ENCODE assay signal across 17 cellular contexts in the genomic region with DNA sequence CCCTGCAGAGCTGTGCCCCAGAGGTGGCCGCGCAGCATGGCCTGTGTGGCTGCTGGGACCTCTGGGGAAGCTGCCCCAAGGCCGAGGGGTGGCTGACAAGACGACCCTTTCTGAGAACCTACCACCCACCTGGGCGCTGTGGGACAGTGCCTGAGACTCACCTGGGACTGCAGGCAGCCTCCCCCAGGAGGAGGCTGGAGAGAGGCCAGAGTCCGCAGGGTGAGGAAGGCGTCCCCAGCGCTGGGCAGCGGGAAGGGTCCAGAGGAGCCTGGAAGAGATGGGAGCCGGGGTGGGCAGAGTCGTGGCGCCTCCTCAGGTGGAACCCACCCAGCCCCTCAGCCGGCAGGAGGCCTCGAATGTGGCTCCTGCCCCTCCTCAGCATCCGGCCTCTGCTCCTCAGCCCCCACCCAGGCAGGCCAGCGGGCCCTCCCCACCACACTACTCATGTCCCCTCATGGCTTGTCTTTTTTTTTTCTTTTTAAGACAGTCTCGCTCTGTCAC. TPM values are rescaled to one million over a fixed set of nuclear protein-coding genes. Genes with fewer than 3 reads are reported as not detected.
"Had no signal": no experiment of that assay in that cellular context is flagged by ENCODE, and none has a peak within 500 bp of the region (broad histone marks: within the 10 kb centered on the region; RNA-seq: fewer than 3 reads in every experiment).

No MANE protein-coding gene starts in this region.

- H3K4me3 Mint-ChIP-seq: activated CD8-positive, alpha-beta T cell treated with anti-CD3 and anti-CD28 coated beads, Interleukin-2, amount 10 ng/mL, durations not matched to agents 7 days and 5 days; activated naive CD4-positive, alpha-beta T cell treated with anti-CD3 and anti-CD28 coated beads, Interleukin-2, amount 10 ng/mL, durations not matched to agents 7 days and 5 days; activated T-cell treated with anti-CD3 and anti-CD28 coated beads, Interleukin-2, amount 50 U/mL, for 4 hours; naive B cell; T-helper 1 cell treated with Interleukin-12 subunit alpha and Interleukin-12 subunit beta and Interleukin-4 antibody, amounts not matched to agents 30 μg/mL and 1 μg/mL, for 36 hours had no signal

- H3K9ac ChIP-seq: parathyroid adenoma had no signal

- H3K9me3 Mint-ChIP-seq: activated naive CD4-positive, alpha-beta T cell treated with anti-CD3 and anti-CD28 coated beads, Interleukin-2, amount 10 ng/mL, durations not matched to agents 7 days and 5 days; activated T-cell treated with anti-CD3 and anti-CD28 coated beads, Interleukin-2, amount 50 U/mL, for 4 hours; T-helper 1 cell treated with Interleukin-12 subunit alpha and Interleukin-12 subunit beta and Interleukin-4 antibody, amounts not matched to agents 30 μg/mL and 1 μg/mL, for 36 hours had no signal

- H3K36me3 Mint-ChIP-seq: naive B cell had no signal

- H3K27ac Mint-ChIP-seq: activated naive CD4-positive, alpha-beta T cell treated with anti-CD3 and anti-CD28 coated beads, Interleukin-2, amount 10 ng/mL, durations not matched to agents 7 days and 5 days; naive B cell had no signal

- H3K9me3 ChIP-seq: body of pancreas, heart right ventricle, neutrophil, stomach, suprapubic skin, tibial nerve had no signal

- H3K36me3 ChIP-seq: cardiac muscle cell, heart right ventricle, neutrophil, suprapubic skin had no signal

- H3K4me1 ChIP-seq: body of pancreas, heart right ventricle, parathyroid adenoma, stomach, suprapubic skin, tibial nerve had no signal

- H2AFZ ChIP-seq: parathyroid adenoma had no signal

- H3K27me3 Mint-ChIP-seq: activated naive CD4-positive, alpha-beta T cell treated with anti-CD3 and anti-CD28 coated beads, Interleukin-2, amount 10 ng/mL, durations not matched to agents 7 days and 5 days; naive B cell had no signal

- ATAC-seq: body of pancreas had no signal

- H3K4me3 ChIP-seq: body of pancreas, cardiac muscle cell, heart right ventricle, stomach, suprapubic skin, tibial nerve had no signal

- H3K27ac ChIP-seq: body of pancreas, cardiac muscle cell, epithelial cell of prostate, heart right ventricle, neutrophil, parathyroid adenoma, stomach, suprapubic skin, tibial nerve had no signal

- DNase-seq: anterior cingulate cortex, body of pancreas, heart right ventricle, left colon, naive B cell, stomach had no signal

- H3K27me3 ChIP-seq: body of pancreas, cardiac muscle cell, heart right ventricle, neutrophil, stomach, suprapubic skin, tibial nerve had no signal

RNA-seq across cellular contexts. Expression of a gene that starts 25.3 kb away (rescaled TPM):
- total RNA-seq: pulmonary artery endothelial cell had no signal
